In genomic region chr3:157259825-157260224, GRCh38 we compare ENCODE assay signal across 40 cellular contexts.
"Had no signal": no experiment of that assay in that cellular context is flagged by ENCODE, and none has a peak within 500 bp of the region (broad histone marks: within the 10 kb centered on the region; RNA-seq: fewer than 3 reads in every experiment).

No MANE protein-coding gene starts in this region.

- H3K27me3 Mint-ChIP-seq: activated naive CD4-positive, alpha-beta T cell treated with anti-CD3 and anti-CD28 coated beads, Interleukin-2, amount 10 ng/mL, durations not matched to agents 7 days and 5 days; activated naive CD4-positive, alpha-beta T cell treated with anti-CD3 and anti-CD28 coated beads, Interleukin-2, amount 50 U/mL, for 24 hours; activated naive CD8-positive, alpha-beta T cell; activated naive CD8-positive, alpha-beta T cell treated with anti-CD3 and anti-CD28 coated beads for 36 hours; activated naive CD8-positive, alpha-beta T cell treated with anti-CD3 and anti-CD28 coated beads, Interleukin-2, amount 10 ng/mL, durations not matched to agents 7 days and 5 days; activated naive CD8-positive, alpha-beta T cell treated with anti-CD3 and anti-CD28 coated beads, Interleukin-2, amount 50 U/mL, for 24 hours; activated T-cell treated with anti-CD3 and anti-CD28 coated beads, Interleukin-2, amount 50 U/mL, for 24 hours; activated T-helper 17 cell treated with anti-CD3 and anti-CD28 coated beads, Interleukin-2, amount 50 U/mL, for 72 hours; brain; central memory CD8-positive, alpha-beta T cell had no signal

- H3K4me3 Mint-ChIP-seq: activated naive CD4-positive, alpha-beta T cell treated with anti-CD3 and anti-CD28 coated beads for 36 hours; activated naive CD4-positive, alpha-beta T cell treated with anti-CD3 and anti-CD28 coated beads, Interleukin-2, amount 10 ng/mL, durations not matched to agents 7 days and 5 days; activated naive CD4-positive, alpha-beta T cell treated with anti-CD3 and anti-CD28 coated beads, Interleukin-2, amount 50 U/mL, for 24 hours; activated naive CD8-positive, alpha-beta T cell; activated naive CD8-positive, alpha-beta T cell treated with anti-CD3 and anti-CD28 coated beads for 36 hours; activated naive CD8-positive, alpha-beta T cell treated with anti-CD3 and anti-CD28 coated beads, Interleukin-2, amount 10 ng/mL, durations not matched to agents 7 days and 5 days; activated naive CD8-positive, alpha-beta T cell treated with anti-CD3 and anti-CD28 coated beads, Interleukin-2, amount 50 U/mL, for 24 hours; activated T-cell treated with anti-CD3 and anti-CD28 coated beads, Interleukin-2, amount 50 U/mL, for 24 hours; activated T-cell treated with anti-CD3 and anti-CD28 coated beads, Interleukin-2, amount 50 U/mL, for 4 hours; activated T-cell treated with anti-CD3 and anti-CD28 coated beads, Interleukin-2, amount 50 U/mL, for 72 hours; activated T-helper 1 cell treated with anti-CD3 and anti-CD28 coated beads, Interleukin-12 subunit alpha, Interleukin-12 subunit beta, Interleukin-2, Interleukin-4 antibody, amounts not matched to agents 30 ng/mL and 10 ng/mL and 1 ng/mL, durations not matched to agents 14 hours and 24 hours and 36 hours; activated T-helper 17 cell treated with anti-CD3 and anti-CD28 coated beads, Interleukin-2, amount 50 U/mL, for 72 hours; brain; central memory CD8-positive, alpha-beta T cell had no signal

- H3K9me3 Mint-ChIP-seq: activated naive CD4-positive, alpha-beta T cell treated with anti-CD3 and anti-CD28 coated beads for 36 hours; activated naive CD4-positive, alpha-beta T cell treated with anti-CD3 and anti-CD28 coated beads, Interleukin-2, amount 10 ng/mL, durations not matched to agents 7 days and 5 days; activated naive CD4-positive, alpha-beta T cell treated with anti-CD3 and anti-CD28 coated beads, Interleukin-2, amount 50 U/mL, for 24 hours; activated naive CD4-positive, alpha-beta T cell treated with anti-CD3 and anti-CD28 coated beads, Interleukin-2, amount 50 U/mL, for 72 hours; activated naive CD8-positive, alpha-beta T cell treated with anti-CD3 and anti-CD28 coated beads for 36 hours; activated naive CD8-positive, alpha-beta T cell treated with anti-CD3 and anti-CD28 coated beads, Interleukin-2, amount 10 ng/mL, durations not matched to agents 7 days and 5 days; activated naive CD8-positive, alpha-beta T cell treated with anti-CD3 and anti-CD28 coated beads, Interleukin-2, amount 50 U/mL, for 24 hours; activated T-cell treated with anti-CD3 and anti-CD28 coated beads, Interleukin-2, amount 50 U/mL, for 24 hours; activated T-cell treated with anti-CD3 and anti-CD28 coated beads, Interleukin-2, amount 50 U/mL, for 4 hours; activated T-cell treated with anti-CD3 and anti-CD28 coated beads, Interleukin-2, amount 50 U/mL, for 72 hours; activated T-helper 1 cell treated with anti-CD3 and anti-CD28 coated beads, Interleukin-12 subunit alpha, Interleukin-12 subunit beta, Interleukin-2, Interleukin-4 antibody, amounts not matched to agents 30 ng/mL and 10 ng/mL and 1 ng/mL, durations not matched to agents 14 hours and 24 hours and 36 hours; activated T-helper 17 cell treated with anti-CD3 and anti-CD28 coated beads, Interleukin-2, amount 50 U/mL, for 72 hours; activated T-helper 2 cell treated with anti-CD3 and anti-CD28 coated beads, Interferon-gamma antibody, Interleukin-2, Interleukin-4, amounts not matched to agents 10 μg/mL and 5 μg/mL and 100 μg/mL, durations not matched to agents 14 hours and 24 hours and 36 hours; central memory CD8-positive, alpha-beta T cell had no signal

- H3K27me3 ChIP-seq: adrenal gland, ascending aorta, body of pancreas, brain microvascular endothelial cell, breast epithelium, cardiac muscle cell had no signal

- H3K4me3 ChIP-seq: adrenal gland, ascending aorta, body of pancreas, breast epithelium, cardiac muscle cell had no signal

- H3K27ac Mint-ChIP-seq: activated naive CD4-positive, alpha-beta T cell treated with anti-CD3 and anti-CD28 coated beads for 36 hours; activated naive CD4-positive, alpha-beta T cell treated with anti-CD3 and anti-CD28 coated beads, Interleukin-2, amount 10 ng/mL, durations not matched to agents 7 days and 5 days; activated naive CD4-positive, alpha-beta T cell treated with anti-CD3 and anti-CD28 coated beads, Interleukin-2, amount 50 U/mL, for 24 hours; activated naive CD4-positive, alpha-beta T cell treated with anti-CD3 and anti-CD28 coated beads, Interleukin-2, amount 50 U/mL, for 72 hours; activated naive CD8-positive, alpha-beta T cell; activated naive CD8-positive, alpha-beta T cell treated with anti-CD3 and anti-CD28 coated beads for 36 hours; activated naive CD8-positive, alpha-beta T cell treated with anti-CD3 and anti-CD28 coated beads, Interleukin-2, amount 10 ng/mL, durations not matched to agents 7 days and 5 days; activated naive CD8-positive, alpha-beta T cell treated with anti-CD3 and anti-CD28 coated beads, Interleukin-2, amount 50 U/mL, for 24 hours; activated T-cell treated with anti-CD3 and anti-CD28 coated beads, Interleukin-2, amount 50 U/mL, for 24 hours; activated T-cell treated with anti-CD3 and anti-CD28 coated beads, Interleukin-2, amount 50 U/mL, for 72 hours; activated T-helper 1 cell treated with anti-CD3 and anti-CD28 coated beads, Interleukin-12 subunit alpha, Interleukin-12 subunit beta, Interleukin-2, Interleukin-4 antibody, amounts not matched to agents 30 ng/mL and 10 ng/mL and 1 ng/mL, durations not matched to agents 14 hours and 24 hours and 36 hours; activated T-helper 17 cell treated with anti-CD3 and anti-CD28 coated beads, Interleukin-2, amount 50 U/mL, for 72 hours; activated T-helper 2 cell treated with anti-CD3 and anti-CD28 coated beads, Interferon-gamma antibody, Interleukin-2, Interleukin-4, amounts not matched to agents 10 μg/mL and 5 μg/mL and 100 μg/mL, durations not matched to agents 14 hours and 24 hours and 36 hours; brain had no signal

- H3K4me1 ChIP-seq: ascending aorta, breast epithelium had no signal

- H3K4me1 Mint-ChIP-seq: activated naive CD4-positive, alpha-beta T cell treated with anti-CD3 and anti-CD28 coated beads, Interleukin-2, amount 10 ng/mL, durations not matched to agents 7 days and 5 days; activated naive CD4-positive, alpha-beta T cell treated with anti-CD3 and anti-CD28 coated beads, Interleukin-2, amount 50 U/mL, for 24 hours; activated naive CD8-positive, alpha-beta T cell treated with anti-CD3 and anti-CD28 coated beads for 36 hours; activated naive CD8-positive, alpha-beta T cell treated with anti-CD3 and anti-CD28 coated beads, Interleukin-2, amount 10 ng/mL, durations not matched to agents 7 days and 5 days; activated naive CD8-positive, alpha-beta T cell treated with anti-CD3 and anti-CD28 coated beads, Interleukin-2, amount 50 U/mL, for 24 hours; activated T-helper 17 cell treated with anti-CD3 and anti-CD28 coated beads, Interleukin-2, amount 50 U/mL, for 72 hours; central memory CD8-positive, alpha-beta T cell had no signal

- DNase-seq: activated effector memory CD4-positive, alpha-beta T cell treated with anti-CD3 and anti-CD28 coated beads, Interleukin-2, amount 50 U/mL, for 16 hours; activated effector memory CD4-positive, alpha-beta T cell treated with Interleukin-2 at 50 U/mL for 16 hours; activated gamma-delta T cell; activated gamma-delta T cell treated with Interleukin-2 at 50 U/mL for 16 hours; activated naive CD4-positive, alpha-beta T cell; activated naive CD4-positive, alpha-beta T cell treated with anti-CD3 and anti-CD28 coated beads for 36 hours; activated naive CD4-positive, alpha-beta T cell treated with anti-CD3 and anti-CD28 coated beads, Interleukin-2, amount 10 ng/mL, durations not matched to agents 7 days and 5 days; activated naive CD4-positive, alpha-beta T cell treated with anti-CD3 and anti-CD28 coated beads, Interleukin-2, amount 50 U/mL, for 16 hours; activated naive CD4-positive, alpha-beta T cell treated with Interleukin-2 at 50 U/mL for 16 hours; activated naive CD8-positive, alpha-beta T cell treated with anti-CD3 and anti-CD28 coated beads for 36 hours; activated naive CD8-positive, alpha-beta T cell treated with anti-CD3 and anti-CD28 coated beads, Interleukin-2, amount 10 ng/mL, durations not matched to agents 7 days and 5 days; activated naive CD8-positive, alpha-beta T cell treated with anti-CD3 and anti-CD28 coated beads, Interleukin-2, amount 50 U/mL, for 24 hours; activated T-cell treated with anti-CD3 and anti-CD28 coated beads, Interleukin-2, amount 50 U/mL, for 1 hour; activated T-cell treated with anti-CD3 and anti-CD28 coated beads, Interleukin-2, amount 50 U/mL, for 24 hours; activated T-cell treated with anti-CD3 and anti-CD28 coated beads, Interleukin-2, amount 50 U/mL, for 4 hours; activated T-cell treated with anti-CD3 and anti-CD28 coated beads, Interleukin-2, amount 50 U/mL, for 48 hours; activated T-cell treated with anti-CD3 and anti-CD28 coated beads, Interleukin-2, amount 50 U/mL, for 72 hours; adrenal gland; amniotic stem cell; amygdala; anterior cingulate cortex; aorta; body of pancreas; brain microvascular endothelial cell; caudate nucleus; central memory CD4-positive, alpha-beta T cell; cerebellar nuclear complex had no signal

- ATAC-seq: activated naive CD4-positive, alpha-beta T cell treated with anti-CD3 and anti-CD28 coated beads, Interleukin-2, amount 50 U/mL, for 72 hours; activated naive CD8-positive, alpha-beta T cell treated with anti-CD3 and anti-CD28 coated beads, Interleukin-2, amount 50 U/mL, for 24 hours; activated T-cell treated with anti-CD3 and anti-CD28 coated beads, Interleukin-2, amount 50 U/mL, for 4 hours; activated T-cell treated with anti-CD3 and anti-CD28 coated beads, Interleukin-2, amount 50 U/mL, for 72 hours; activated T-helper 17 cell treated with anti-CD3 and anti-CD28 coated beads, Interleukin-2, amount 50 U/mL, for 72 hours; body of pancreas had no signal

- H3K36me3 ChIP-seq: adrenal gland, ascending aorta, brain microvascular endothelial cell, breast epithelium, cardiac muscle cell had no signal

- FAIRE-seq: astrocyte, bronchial epithelial cell had no signal

- H3K27ac ChIP-seq: adrenal gland, ascending aorta, body of pancreas, brain microvascular endothelial cell, cardiac muscle cell had no signal

- H3K9me3 ChIP-seq: adrenal gland, ascending aorta, body of pancreas, breast epithelium had no signal

- H3K36me3 Mint-ChIP-seq: activated naive CD4-positive, alpha-beta T cell treated with anti-CD3 and anti-CD28 coated beads, Interleukin-2, amount 10 ng/mL, durations not matched to agents 7 days and 5 days had no signal
